ENCODE assay signal across 19 cellular contexts in the genomic region with DNA sequence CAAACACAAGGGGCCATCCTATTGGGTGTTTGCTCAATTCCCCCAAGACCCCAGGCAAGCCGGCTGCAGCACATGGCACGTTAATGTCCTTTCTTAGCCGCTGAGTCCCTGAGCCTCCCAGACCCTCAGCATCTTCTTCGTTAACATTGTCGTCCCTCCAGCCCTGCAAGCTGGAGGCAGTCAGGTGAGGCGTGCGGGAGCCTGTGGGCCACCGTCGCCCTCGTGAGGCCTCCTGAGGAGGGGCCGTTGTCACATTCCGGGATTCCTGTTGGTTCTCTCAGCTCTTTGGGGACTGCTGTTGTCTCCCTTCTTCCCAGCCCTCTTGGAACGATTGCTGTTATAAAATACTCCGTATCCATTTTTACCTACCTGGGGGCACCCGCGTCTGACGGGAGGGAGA.
A peak's percentile ranks its signal among the peaks of the same experiment; 100 is the strongest.
DNase-seq lines count a peak whose midpoint lies in the region; ATAC-seq and TF ChIP-seq lines count a peak whose summit lies in the region.
"Had no signal": no experiment of that assay in that cellular context is flagged by ENCODE, and none has a peak within 500 bp of the region (broad histone marks: within the 10 kb centered on the region; RNA-seq: fewer than 3 reads in every experiment).

No MANE protein-coding gene starts in this region.

- H3K36me3 ChIP-seq in BE2C = peaks cover 20% of the 10 kb centered on the region
- peaks cover 32% of the 10 kb centered on the region for H3K36me3 ChIP-seq in WERI-Rb-1
- peaks cover 4 to 60% of the 10 kb centered on the region in 2 donors for H3K36me3 ChIP-seq in vagina

- DNase-seq in BE2C (no peak), ELF-1 (ENCODE audit: low read depth, low spot score) (peak; percentile 75), WERI-Rb-1 (peak; percentile 55), iPS-NIHi11 (ENCODE audit: low spot score) (peak; percentile 68), NCI-H1417 treated with DMSO at 0.1 percent for 48 hours (lab: John Stamatoyannopoulos, UW) (no peak), vagina (ENCODE audit: extremely low spot score in 2 of 2) (no peak)
- no peak for DNase-seq in activated T-cell treated with anti-CD3 and anti-CD28 coated beads, Interleukin-2, amount 50 U/mL, for 1 hour
- DNase-seq: CD4-positive, alpha-beta T cell; DMS79; GM23248; HFFc6; Karpas-422; MM.1S; NCI-H1092 treated with DMSO at 0.1 percent for 48 hours; NCI-H1694 treated with DMSO at 0.1 percent for 48 hours; NCI-H446; NCI-H69 had no signal

- TF ChIP-seq POLR2A in vagina (IDR thresholded peaks at IDR 0.05) = no peak

- peaks cover 33% of the 10 kb centered on the region for H3K4me1 ChIP-seq in BE2C
- H3K4me1 ChIP-seq in vagina = peaks cover 5% of the 10 kb centered on the region
- H3K4me1 ChIP-seq: SJSA1 had no signal

- no peak overlapping the region for H3K4me3 ChIP-seq in BE2C (ENCODE audit: low read depth, low read length)
- no peak overlapping the region for H3K4me3 ChIP-seq in WERI-Rb-1 (ENCODE audit: low read depth, low read length)
- H3K4me3 ChIP-seq in vagina = no peak overlapping the region
- H3K4me3 ChIP-seq: GM23248, SJSA1 had no signal

- H3K27me3 ChIP-seq in BE2C (no peaks in the 10 kb centered on the region), WERI-Rb-1 (ENCODE audit: insufficient read depth, low read depth, severe bottlenecking) (no peaks in the 10 kb centered on the region), vagina (no peaks in the 10 kb centered on the region)
- H3K27me3 ChIP-seq: SJSA1 had no signal

- intact Hi-C loops in vagina (cut with DNase I) = no loop called here

- no peak for ATAC-seq in HG03159 (IDR thresholded peaks at IDR 0.05; ENCODE audit: unreplicated experiment)

- TF ChIP-seq CTCF in BE2C (IDR thresholded peaks at IDR 0.05; ENCODE audit: low read depth, low read length) = peak; percentile 45
- TF ChIP-seq CTCF in WERI-Rb-1 (IDR thresholded peaks at IDR 0.05; ENCODE audit: low read depth, low read length) = peak; percentile 64
- no peak for TF ChIP-seq CTCF in vagina (IDR thresholded peaks at IDR 0.05)

- H3K27ac ChIP-seq in WERI-Rb-1 (peak overlapping the region; percentile 86), vagina (no peak overlapping the region)
- H3K27ac ChIP-seq: GM23248, SJSA1 had no signal

- no peaks in the 10 kb centered on the region for H3K9me3 ChIP-seq in BE2C
- H3K9me3 ChIP-seq in WERI-Rb-1 (ENCODE audit: severe bottlenecking) = no peaks in the 10 kb centered on the region
- H3K9me3 ChIP-seq in vagina = no peaks in the 10 kb centered on the region
- H3K9me3 ChIP-seq: SJSA1 had no signal

Comparison
In these comparisons a context has a peak if more than half of its experiments do, and no peak if none do; other contexts are left out.
1. DNase-seq: peak in ELF-1 (single experiment), WERI-Rb-1 (single experiment) and iPS-NIHi11 (single experiment); none in BE2C (single experiment), NCI-H1417 treated with DMSO at 0.1 percent for 48 hours (single experiment), activated T-cell treated with anti-CD3 and anti-CD28 coated beads, Interleukin-2, amount 50 U/mL, for 1 hour (single experiment) and vagina (0 of 2).
2. CTCF ChIP-seq: peak in BE2C (single experiment) and WERI-Rb-1 (single experiment); none in vagina (0 of 3).